ENCODE assay signal across 25 cellular contexts in the genomic region with DNA sequence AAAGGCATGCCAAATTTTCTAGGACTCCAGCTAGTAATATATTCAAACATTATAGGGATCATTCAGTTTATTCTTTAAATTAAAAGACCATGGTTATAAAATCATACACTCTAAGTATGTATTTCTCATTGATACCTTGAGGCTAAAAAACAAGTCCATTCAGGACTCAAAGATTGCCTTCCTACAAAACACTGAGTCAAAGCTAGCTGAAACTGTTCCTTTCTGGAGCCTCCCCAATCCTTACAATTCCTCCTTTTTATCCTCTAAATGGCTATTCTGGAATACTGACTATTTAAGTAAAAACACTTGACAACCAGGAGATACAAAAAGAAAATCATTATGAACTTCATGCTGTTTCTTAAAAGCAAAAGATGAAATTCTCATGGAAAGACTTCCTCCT.
"Had no signal": no experiment of that assay in that cellular context is flagged by ENCODE, and none has a peak within 500 bp of the region (broad histone marks: within the 10 kb centered on the region; RNA-seq: fewer than 3 reads in every experiment).

No MANE protein-coding gene starts in this region.

- H3K4me3 ChIP-seq: K562, MG63 had no signal

- H3K27ac ChIP-seq: HL-60, KMS-11, RWPE1 had no signal

- H3K36me3 ChIP-seq: MG63 had no signal

- H3K36me3 Mint-ChIP-seq: IgD-negative memory B cell had no signal

- H3K27me3 ChIP-seq: MG63 had no signal

- DNase-seq: MG63; NCI-H1092; NCI-H1436; NCI-H187; NCI-H2029; NCI-H2081 treated with DMSO at 0.1 percent for 48 hours; NCI-H2171; NCI-H226; NCI-H446; NCI-H510A; NCI-H524 treated with DMSO at 0.1 percent for 48 hours; NCI-H69; NCI-H774; NK-92 treated with Interleukin-12 subunit alpha and Interleukin-12 subunit beta, amount 100 ng/mL, for 24 hours; PC-3; SHP77; SK-N-SH; SW 1271 had no signal

- FAIRE-seq: HTR-8/SVneo had no signal

- ATAC-seq: K562, Panc1, PC-3 had no signal
